Comparison of ENCODE assay signal across 8 cellular contexts in the genomic region with DNA sequence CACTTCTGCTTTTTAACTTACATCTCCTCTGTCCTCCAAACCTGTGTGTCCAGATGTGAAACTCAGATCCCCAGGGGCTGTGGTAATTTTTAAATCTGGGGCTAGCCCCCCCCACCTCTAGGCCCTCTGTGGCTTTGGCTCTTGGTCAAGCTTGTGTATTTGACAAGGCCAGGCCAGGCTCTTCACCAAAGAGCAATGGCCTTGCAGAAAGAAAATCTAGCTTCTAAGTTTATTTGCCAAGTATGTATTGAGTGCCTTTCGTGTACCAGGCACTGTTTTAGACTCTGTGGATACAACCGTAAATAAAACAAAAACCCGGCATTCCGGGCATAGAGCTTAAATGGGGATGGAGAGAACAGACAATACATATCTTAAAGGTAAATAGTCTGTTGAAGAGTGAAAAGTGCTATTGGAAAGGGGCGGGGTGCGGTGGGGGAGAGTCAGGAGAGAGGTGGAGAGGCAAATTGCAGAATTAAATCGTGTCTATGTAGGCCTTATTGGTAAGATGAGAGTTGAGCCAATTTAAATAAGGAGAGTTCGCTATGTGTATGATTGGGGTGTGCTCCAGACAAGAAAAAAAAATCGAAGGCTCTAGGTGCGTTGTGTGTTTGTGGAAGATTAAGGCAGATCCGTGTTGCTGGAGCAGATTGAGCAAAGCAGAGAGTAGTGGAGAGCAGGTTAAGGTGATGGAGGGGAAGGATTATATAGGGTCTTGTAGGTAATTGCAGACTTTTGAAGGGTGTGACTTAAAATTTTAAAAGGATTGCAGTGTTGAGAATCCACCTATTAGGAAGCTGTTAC. TPM values are rescaled to one million over a fixed set of nuclear protein-coding genes. Genes with fewer than 3 reads are reported as not detected.
DNase-seq lines count a peak whose midpoint lies in the region; ATAC-seq and TF ChIP-seq lines count a peak whose summit lies in the region.

No MANE protein-coding gene starts in this region.

- peak overlapping the region; percentile 94 for H3K4me3 Mint-ChIP-seq in activated CD4-positive, alpha-beta memory T cell treated with anti-CD3 and anti-CD28 coated beads for 36 hours

- no peak for DNase-seq in activated CD4-positive, alpha-beta memory T cell treated with anti-CD3 and anti-CD28 coated beads for 36 hours
- DNase-seq in right atrium auricular region (ENCODE audit: low spot score) (no peak), NCI-H2029 treated with DMSO at 0.1 percent for 48 hours (lab: John Stamatoyannopoulos, UW) (no peak), G401 (ENCODE audit: low spot score) (no peak)

- H3K9ac ChIP-seq in ES-I3 (ENCODE audit: low read depth, low read length): peak overlapping the region; percentile 83

- H3K4me1 Mint-ChIP-seq in activated CD4-positive, alpha-beta memory T cell treated with anti-CD3 and anti-CD28 coated beads for 36 hours (ENCODE audit: low read depth): peaks cover 18% of the 10 kb centered on the region

- H3K27me3 ChIP-seq in right atrium auricular region: no peaks in the 10 kb centered on the region

- no peaks in the 10 kb centered on the region for H3K27me3 Mint-ChIP-seq in activated CD4-positive, alpha-beta memory T cell treated with anti-CD3 and anti-CD28 coated beads for 36 hours

- H3K27ac ChIP-seq in right atrium auricular region (peak overlapping the region; percentile 99), skin epidermis (peak overlapping the region in 20 of 21 experiments; percentile 96 to 100 (median 99))

- H3K9me3 ChIP-seq in ES-I3 (ENCODE audit: control insufficient read depth, insufficient read depth, low read length) (no peaks in the 10 kb centered on the region), right atrium auricular region (no peaks in the 10 kb centered on the region)

- H3K4me1 ChIP-seq in ES-I3 (ENCODE audit: insufficient read depth, low read length): peaks cover 24% of the 10 kb centered on the region; the same call in 1 of the 2 replicates
- peaks cover 0 to 24% of the 10 kb centered on the region in 2 donors for H3K4me1 ChIP-seq in right atrium auricular region

- H3K9me3 Mint-ChIP-seq in activated CD4-positive, alpha-beta memory T cell treated with anti-CD3 and anti-CD28 coated beads for 36 hours: no peaks in the 10 kb centered on the region

- ATAC-seq in HG02678 (IDR thresholded peaks at IDR 0.05; ENCODE audit: unreplicated experiment) (peak; percentile 19), HG03460 (IDR thresholded peaks at IDR 0.05; ENCODE audit: unreplicated experiment) (no peak)

- no peaks in the 10 kb centered on the region for H3K36me3 Mint-ChIP-seq in activated CD4-positive, alpha-beta memory T cell treated with anti-CD3 and anti-CD28 coated beads for 36 hours

- POLR2A ChIA-PET in activated CD4-positive, alpha-beta memory T cell treated with anti-CD3 and anti-CD28 coated beads for 36 hours (lab: Charles Lee): interaction anchor here (0.9 kb wide), 1 partner anchor 8 kb away, joined by 3 read pairs; no protein-coding TSS in a partner anchor

- TF ChIP-seq CTCF in right atrium auricular region (IDR thresholded peaks at IDR 0.05): no peak

- CTCF ChIA-PET in activated CD4-positive, alpha-beta memory T cell treated with anti-CD3 and anti-CD28 coated beads for 36 hours (lab: Charles Lee): interaction anchor here (0.6 to 0.7 kb wide), 2 partner anchors 138 to 306 kb away, joined by 3 read pairs; no protein-coding TSS in a partner anchor

- intact Hi-C loops in activated CD4-positive, alpha-beta memory T cell treated with anti-CD3 and anti-CD28 coated beads for 36 hours (cut with micrococcal nuclease): loop anchor here (1.0 to 10.0 kb wide), 5 partner anchors 111 to 1212 kb away; a partner anchor contains a TSS

- H3K4me3 ChIP-seq in right atrium auricular region (peak overlapping the region; percentile 75 to 79), skin epidermis (peak overlapping the region; percentile 47 to 72 (median 60))

- peak overlapping the region; percentile 94 for H3K27ac Mint-ChIP-seq in activated CD4-positive, alpha-beta memory T cell treated with anti-CD3 and anti-CD28 coated beads for 36 hours

- no peaks in the 10 kb centered on the region for H3K36me3 ChIP-seq in ES-I3 (ENCODE audit: insufficient read depth, low read length)
- no peaks in the 10 kb centered on the region for H3K36me3 ChIP-seq in right atrium auricular region

- in situ Hi-C loops in G401 (cut with HindIII; ENCODE audit: low sequenced_read_pairs): no loop called here

RNA-seq across cellular contexts. Expression of a gene that starts 0.8 kb away (rescaled TPM):
- 10 to 100 TPM; 14.3 to 15.9 TPM for total RNA-seq in activated CD4-positive, alpha-beta memory T cell treated with anti-CD3 and anti-CD28 coated beads for 36 hours
- total RNA-seq in right atrium auricular region: 10 to 100 TPM in 1 of 2 donors, 1 to 10 TPM in 1; 9.2 to 10.7 TPM
- 14.3 and 26.8 TPM in 2 replicates for total RNA-seq in G401 (2014; rRNA removed; shearing (Covaris generic))
